In genomic region chr1:109213824-109214693, GRCh38 we compare ENCODE assay signal across 1 cellular context.
A peak's percentile ranks its signal among the peaks of the same experiment; 100 is the strongest.
TF ChIP-seq lines count a peak whose summit lies in the region.

TSS of gene SARS1 (plus strand) at chr1:109213918. CDS start at chr1:109213993, 75 bp downstream.

TF ChIP-seq in HepG2, 621 proteins besides CTCF, POLR2A, EP300 and RAD21 (continued from another document):
- TF ChIP-seq SALL1 (CRISPR knock-in tag; IDR thresholded peaks at IDR 0.05): peak; percentile 61
- TF ChIP-seq ZNF883 (CRISPR knock-in tag; IDR thresholded peaks at IDR 0.05; ENCODE audit: not compliant biosample characterization): peak; percentile 27
- no peak for TF ChIP-seq ZMYM3 (CRISPR knock-in tag; IDR thresholded peaks at IDR 0.05)
- no peak for TF ChIP-seq ZKSCAN1 (IDR thresholded peaks at IDR 0.05; ENCODE audit: low read length)
